In the genomic region with DNA sequence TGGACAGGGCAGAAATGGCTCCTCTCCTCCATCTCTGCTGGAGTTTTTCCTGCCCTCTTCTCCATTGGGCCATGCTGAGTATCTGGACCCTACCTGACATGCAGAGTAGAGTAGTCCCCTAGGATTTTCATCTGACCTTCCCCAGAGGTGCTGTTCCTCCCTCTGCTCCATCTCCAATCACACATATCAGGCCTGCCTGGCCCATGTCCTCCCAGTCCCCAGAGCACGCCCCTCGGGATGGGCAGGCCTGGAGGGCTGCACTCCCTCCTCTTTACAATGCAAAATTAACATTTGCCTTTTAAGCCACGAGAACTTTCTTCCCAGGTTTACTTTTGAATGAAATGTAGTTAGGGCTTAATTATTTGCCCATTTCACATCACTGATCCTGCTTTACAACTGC, we compare ENCODE assay signal across 8 cellular contexts.
"Had no signal": no experiment of that assay in that cellular context is flagged by ENCODE, and none has a peak within 500 bp of the region (broad histone marks: within the 10 kb centered on the region; RNA-seq: fewer than 3 reads in every experiment).

No MANE protein-coding gene starts in this region.

- H3K9ac ChIP-seq: KMS-11 had no signal

- H3K27ac ChIP-seq: HL-60, KMS-11 had no signal

- H3K4me3 ChIP-seq: GM23338 had no signal

- H3K27ac Mint-ChIP-seq: GM23338, H9, HFFc6, IgD-negative memory B cell had no signal

- H3K4me1 Mint-ChIP-seq: IgD-negative memory B cell had no signal

- H3K4me3 Mint-ChIP-seq: GM23338, H9, HFFc6, IgD-negative memory B cell had no signal

- H3K4me2 ChIP-seq: GM23338, KMS-11 had no signal

- DNase-seq: H9, HCEC 1CT, HFFc6, KBM-7 had no signal

- H3K36me3 Mint-ChIP-seq: IgD-negative memory B cell had no signal
